ENCODE assay signal across 19 cellular contexts in the genomic region with DNA sequence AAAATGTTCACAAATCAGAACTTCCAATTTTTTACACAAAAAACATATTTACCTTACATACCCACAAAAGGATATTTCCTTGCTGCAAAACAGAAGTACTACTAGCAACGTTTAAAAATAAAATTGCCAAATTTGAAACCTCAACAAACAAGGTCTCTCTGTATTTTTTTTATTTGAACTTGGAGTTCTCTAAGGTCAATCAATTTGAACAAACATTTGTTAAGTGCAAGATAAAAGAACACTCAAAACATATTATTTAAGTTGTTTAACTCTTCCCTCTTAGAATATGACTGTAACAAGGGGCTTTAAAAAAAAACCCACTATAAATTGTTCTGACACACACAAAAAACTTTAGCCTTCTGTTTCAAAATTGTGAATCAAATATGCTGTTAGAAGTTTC. TPM values are rescaled to one million over a fixed set of nuclear protein-coding genes. Genes with fewer than 3 reads are reported as not detected.
DNase-seq lines count a peak whose midpoint lies in the region; ATAC-seq and TF ChIP-seq lines count a peak whose summit lies in the region.
"Had no signal": no experiment of that assay in that cellular context is flagged by ENCODE, and none has a peak within 500 bp of the region (broad histone marks: within the 10 kb centered on the region; RNA-seq: fewer than 3 reads in every experiment).

No MANE protein-coding gene starts in this region.

- H3K27me3 ChIP-seq in CD4-positive, alpha-beta memory T cell (ENCODE audit: insufficient read depth, low read length) = no peaks in the 10 kb centered on the region
- H3K27me3 ChIP-seq in naive thymus-derived CD4-positive, alpha-beta T cell (ENCODE audit: control insufficient read depth in 2 of 2, insufficient read depth in 2 of 2, low read length in 2 of 2) = no peaks in the 10 kb centered on the region
- H3K27me3 ChIP-seq in neuronal stem cell (ENCODE audit: control insufficient read depth in 3 of 3, insufficient read depth in 3 of 3, low read depth in 1 of 3, low read length in 3 of 3) = no peaks in the 10 kb centered on the region
- H3K27me3 ChIP-seq: MG63 had no signal

- H3K4me3 ChIP-seq in CD4-positive, alpha-beta memory T cell (ENCODE audit: low read length in 2 of 2) = no peak overlapping the region
- H3K4me3 ChIP-seq in naive thymus-derived CD4-positive, alpha-beta T cell (ENCODE audit: low read length) = no peak overlapping the region
- no peak overlapping the region for H3K4me3 ChIP-seq in neuronal stem cell (ENCODE audit: low read length in 2 of 2)
- H3K4me3 ChIP-seq: A549, HAP-1, MG63, PC-9 had no signal

- H3K9ac ChIP-seq in neuronal stem cell (ENCODE audit: low read depth, low read length, poor library complexity) = no peak overlapping the region

- POLR2A ChIA-PET in CD4-positive, alpha-beta memory T cell (lab: Charles Lee; ENCODE audit: partially characterized antibody) = no interaction called here
- POLR2A ChIA-PET in naive thymus-derived CD4-positive, alpha-beta T cell (lab: Charles Lee) = no interaction called here

- H2BK120ac ChIP-seq in neuronal stem cell (ENCODE audit: low read depth, low read length) = no peak overlapping the region

- no peaks in the 10 kb centered on the region for H3K27me3 Mint-ChIP-seq in activated naive CD4-positive, alpha-beta T cell treated with anti-CD3 and anti-CD28 coated beads for 36 hours (ENCODE audit: low read depth)
- no peaks in the 10 kb centered on the region for H3K27me3 Mint-ChIP-seq in CD4-positive, alpha-beta memory T cell
- H3K27me3 Mint-ChIP-seq in naive thymus-derived CD4-positive, alpha-beta T cell = no peaks in the 10 kb centered on the region

- H2AK5ac ChIP-seq in neuronal stem cell (ENCODE audit: low read depth, low read length) = no peak overlapping the region

- no peak for TF ChIP-seq CTCF in VCaP (conservative IDR thresholded peaks at IDR 0.05)

- no peak overlapping the region for H4K91ac ChIP-seq in neuronal stem cell (ENCODE audit: low read depth, low read length, poor library complexity)

- H3K4me3 Mint-ChIP-seq in activated naive CD4-positive, alpha-beta T cell treated with anti-CD3 and anti-CD28 coated beads for 36 hours = no peak overlapping the region
- no peak overlapping the region for H3K4me3 Mint-ChIP-seq in CD4-positive, alpha-beta memory T cell
- H3K4me3 Mint-ChIP-seq in naive thymus-derived CD4-positive, alpha-beta T cell = no peak overlapping the region

- intact Hi-C loops in activated naive CD4-positive, alpha-beta T cell treated with anti-CD3 and anti-CD28 coated beads for 36 hours (cut with micrococcal nuclease) = no loop called here
- intact Hi-C loops in CD4-positive, alpha-beta memory T cell (cut with micrococcal nuclease) = no loop called here
- intact Hi-C loops in naive thymus-derived CD4-positive, alpha-beta T cell (cut with micrococcal nuclease) = no loop called here

- no peak overlapping the region for H2BK15ac ChIP-seq in neuronal stem cell (ENCODE audit: low read length)

- peaks cover 18% of the 10 kb centered on the region for H3K36me3 ChIP-seq in CD4-positive, alpha-beta memory T cell (ENCODE audit: insufficient read depth, low read length)
- H3K36me3 ChIP-seq in naive thymus-derived CD4-positive, alpha-beta T cell (ENCODE audit: control insufficient read depth in 2 of 3, insufficient read depth in 3 of 3, low read length in 3 of 3) = peaks cover 0 to 22% (median 0%) of the 10 kb centered on the region in 3 experiments
- peaks cover 3 to 46% of the 10 kb centered on the region in 2 donors for H3K36me3 ChIP-seq in neuronal stem cell (replicated peaks in 1 of 2; ENCODE audit: control insufficient read depth in 2 of 2, insufficient read depth in 2 of 2, low read length in 2 of 2)
- H3K36me3 ChIP-seq: HAP-1 had no signal

- no peaks in the 10 kb centered on the region for H3K9me3 ChIP-seq in CD4-positive, alpha-beta memory T cell (ENCODE audit: control insufficient read depth in 1 of 2, low read length in 2 of 2)
- H3K9me3 ChIP-seq in naive thymus-derived CD4-positive, alpha-beta T cell (ENCODE audit: control insufficient read depth in 2 of 3, low read length in 3 of 3) = no peaks in the 10 kb centered on the region
- H3K9me3 ChIP-seq in neuronal stem cell (replicated peaks in 1 of 2; ENCODE audit: control insufficient read depth in 2 of 2, insufficient read depth in 1 of 2, low read depth in 1 of 2, low read length in 2 of 2) = no peaks in the 10 kb centered on the region
- H3K9me3 ChIP-seq: A549, HAP-1, MG63 had no signal

- no peak overlapping the region for H3K4ac ChIP-seq in neuronal stem cell (ENCODE audit: low read length)

- H3K18ac ChIP-seq in neuronal stem cell (ENCODE audit: low read length) = no peak overlapping the region

- no peak overlapping the region for H3K23ac ChIP-seq in neuronal stem cell (ENCODE audit: low read depth, low read length, poor library complexity)

- H3K79me1 ChIP-seq in neuronal stem cell (ENCODE audit: low read depth, low read length) = peaks cover 2% of the 10 kb centered on the region

- H2BK12ac ChIP-seq in neuronal stem cell (ENCODE audit: low read length) = no peak overlapping the region

- CTCF ChIA-PET in activated naive CD4-positive, alpha-beta T cell treated with anti-CD3 and anti-CD28 coated beads for 36 hours (lab: Charles Lee) = interaction anchor here (1.8 kb wide), 1 partner anchor 18 kb away, joined by 9 read pairs; no protein-coding TSS in a partner anchor
- CTCF ChIA-PET in CD4-positive, alpha-beta memory T cell (lab: Charles Lee; ENCODE audit: partially characterized antibody) = interaction anchor here (4.0 to 4.2 kb wide), 2 partner anchors 8 to 31 kb away, joined by 20 to 42 read pairs; partner anchors contain the start of gene PNO1
- CTCF ChIA-PET in naive thymus-derived CD4-positive, alpha-beta T cell (lab: Charles Lee) = no interaction called here

- peaks cover 14% of the 10 kb centered on the region for H3K36me3 Mint-ChIP-seq in activated naive CD4-positive, alpha-beta T cell treated with anti-CD3 and anti-CD28 coated beads for 36 hours (ENCODE audit: low read depth)
- peaks cover 4 to 11% of the 10 kb centered on the region in 2 donors for H3K36me3 Mint-ChIP-seq in activated naive CD4-positive, alpha-beta T cell treated with anti-CD3 and anti-CD28 coated beads, Interleukin-2, amount 50 U/mL, for 72 hours
- H3K36me3 Mint-ChIP-seq in CD4-positive, alpha-beta memory T cell = peaks cover 22 to 34% of the 10 kb centered on the region in 2 donors
- peaks cover 0 to 32% (median 22%) of the 10 kb centered on the region in 5 donors for H3K36me3 Mint-ChIP-seq in naive thymus-derived CD4-positive, alpha-beta T cell

- no peak overlapping the region for H4K8ac ChIP-seq in neuronal stem cell (ENCODE audit: low read depth, low read length)

- H3K27ac Mint-ChIP-seq in activated naive CD4-positive, alpha-beta T cell treated with anti-CD3 and anti-CD28 coated beads for 36 hours = peak overlapping the region; percentile 1
- H3K27ac Mint-ChIP-seq in activated naive CD4-positive, alpha-beta T cell treated with anti-CD3 and anti-CD28 coated beads, Interleukin-2, amount 50 U/mL, for 72 hours = peak overlapping the region in 1 of 2 donors; percentile 30
- H3K27ac Mint-ChIP-seq in CD4-positive, alpha-beta memory T cell = peak overlapping the region in 4 of 7 donors; percentile 36 to 65 (median 47)
- peak overlapping the region in 8 of 9 donors; percentile 4 to 78 (median 52) for H3K27ac Mint-ChIP-seq in naive thymus-derived CD4-positive, alpha-beta T cell

- no peak overlapping the region for H3K14ac ChIP-seq in neuronal stem cell (ENCODE audit: low read length)

- H3K4me1 Mint-ChIP-seq in activated naive CD4-positive, alpha-beta T cell treated with anti-CD3 and anti-CD28 coated beads for 36 hours (ENCODE audit: low read depth) = peaks cover 41% of the 10 kb centered on the region
- peaks cover 30 to 47% (median 43%) of the 10 kb centered on the region in 4 donors for H3K4me1 Mint-ChIP-seq in CD4-positive, alpha-beta memory T cell
- peaks cover 25 to 78% (median 65%) of the 10 kb centered on the region in 7 donors for H3K4me1 Mint-ChIP-seq in naive thymus-derived CD4-positive, alpha-beta T cell

- H2BK5ac ChIP-seq in neuronal stem cell (ENCODE audit: low read length) = no peak overlapping the region

- no CpG with 5 or more reads among the region's 1 CpG for WGBS in neuronal stem cell (ENCODE audit: extremely low coverage in 2 of 2, insufficient read length in 2 of 2, insufficient replicate concordance in 1 of 2), 2 donors

- no peak for ATAC-seq in activated naive CD4-positive, alpha-beta T cell treated with anti-CD3 and anti-CD28 coated beads, Interleukin-2, amount 50 U/mL, for 72 hours
- ATAC-seq in naive thymus-derived CD4-positive, alpha-beta T cell = no peak
- ATAC-seq: A549 had no signal

- no peak overlapping the region for H2AFZ ChIP-seq in neuronal stem cell (ENCODE audit: low read length)
- H2AFZ ChIP-seq: PC-9 had no signal

- no peak overlapping the region for H3K4me2 ChIP-seq in neuronal stem cell (ENCODE audit: insufficient read depth, low read length, poor library complexity, severe bottlenecking)
- H3K4me2 ChIP-seq: A549, PC-9 had no signal

- no peak overlapping the region for H3K27ac ChIP-seq in CD4-positive, alpha-beta memory T cell (ENCODE audit: low read depth, low read length)
- H3K27ac ChIP-seq in VCaP (peak overlapping the region; percentile 6), neuronal stem cell (replicated peaks; ENCODE audit: low read length) (no peak overlapping the region)
- no peak overlapping the region for H3K27ac ChIP-seq in naive thymus-derived CD4-positive, alpha-beta T cell (ENCODE audit: low read depth, low read length)
- H3K27ac ChIP-seq: A549, C4-2B, PC-9 had no signal

- no peaks in the 10 kb centered on the region for H3K9me3 Mint-ChIP-seq in activated naive CD4-positive, alpha-beta T cell treated with anti-CD3 and anti-CD28 coated beads for 36 hours
- H3K9me3 Mint-ChIP-seq in activated naive CD4-positive, alpha-beta T cell treated with anti-CD3 and anti-CD28 coated beads, Interleukin-2, amount 50 U/mL, for 72 hours = no peaks in the 10 kb centered on the region
- H3K9me3 Mint-ChIP-seq in CD4-positive, alpha-beta memory T cell = no peaks in the 10 kb centered on the region
- peaks cover 0 to 2% (median 0%) of the 10 kb centered on the region in 11 donors for H3K9me3 Mint-ChIP-seq in naive thymus-derived CD4-positive, alpha-beta T cell

- DNase-seq in activated naive CD4-positive, alpha-beta T cell treated with anti-CD3 and anti-CD28 coated beads for 36 hours = no peak
- no peak for DNase-seq in activated naive CD4-positive, alpha-beta T cell treated with anti-CD3 and anti-CD28 coated beads, Interleukin-2, amount 50 U/mL, for 72 hours (ENCODE audit: low spot score in 2 of 2)
- no peak for DNase-seq in CD4-positive, alpha-beta memory T cell
- DNase-seq in naive thymus-derived CD4-positive, alpha-beta T cell = no peak
- no peak for DNase-seq in NCI-H1930 (lab: John Stamatoyannopoulos, UW)
- no peak for DNase-seq in neuronal stem cell (ENCODE audit: low spot score)
- no peak for DNase-seq in NCI-H1694 (lab: John Stamatoyannopoulos, UW)
- DNase-seq: IMR-90, Karpas-422, MG63, NCI-H1092, NCI-H2107, NCI-H2227 treated with DMSO at 0.1 percent for 48 hours, NCI-H524, PC-9 had no signal

- peaks cover 31% of the 10 kb centered on the region for H3K4me1 ChIP-seq in CD4-positive, alpha-beta memory T cell (ENCODE audit: insufficient read depth, low read length)
- H3K4me1 ChIP-seq in naive thymus-derived CD4-positive, alpha-beta T cell (ENCODE audit: control insufficient read depth in 2 of 2, insufficient read depth in 2 of 2, low read length in 2 of 2) = no peaks in the 10 kb centered on the region
- H3K4me1 ChIP-seq in neuronal stem cell (ENCODE audit: control insufficient read depth in 2 of 2, insufficient read depth in 1 of 2, low read depth in 1 of 2, low read length in 2 of 2) = no peaks in the 10 kb centered on the region
- H3K4me1 ChIP-seq: HAP-1 had no signal

RNA-seq across cellular contexts. Expression of gene PNO1, which starts 29.6 kb away (rescaled TPM):
- total RNA-seq in activated naive CD4-positive, alpha-beta T cell treated with anti-CD3 and anti-CD28 coated beads for 36 hours = 10 to 100 TPM; 14.5 to 14.6 TPM
- 10 to 100 TPM; 15.7 to 17.9 TPM for total RNA-seq in activated naive CD4-positive, alpha-beta T cell treated with anti-CD3 and anti-CD28 coated beads, Interleukin-2, amount 50 U/mL, for 72 hours
- total RNA-seq in CD4-positive, alpha-beta memory T cell = 10 to 100 TPM in 1 of 2 experiments, 1 to 10 TPM in 1; 8.7 to 11.3 TPM
- polyA plus RNA-seq in CD4-positive, alpha-beta memory T cell = 10 to 100 TPM; 18.9 to 26.1 TPM
- 10 to 100 TPM; 11.0 to 31.0 (median 12.8) TPM for total RNA-seq in naive thymus-derived CD4-positive, alpha-beta T cell
- polyA plus RNA-seq in naive thymus-derived CD4-positive, alpha-beta T cell = 10 to 100 TPM; 19.2 to 22.5 TPM
- 11.4 TPM for polyA plus RNA-seq in neuronal stem cell (2013, experiment 1 of 2)
- 11.2 TPM for polyA plus RNA-seq in neuronal stem cell (2013, experiment 2 of 2)
